ENCODE assay signal across 1 cellular context in genomic region chr17:47830991-47831933, GRCh38.
A peak's percentile ranks its signal among the peaks of the same experiment; 100 is the strongest.
TF ChIP-seq lines count a peak whose summit lies in the region.

A gene with protein sequence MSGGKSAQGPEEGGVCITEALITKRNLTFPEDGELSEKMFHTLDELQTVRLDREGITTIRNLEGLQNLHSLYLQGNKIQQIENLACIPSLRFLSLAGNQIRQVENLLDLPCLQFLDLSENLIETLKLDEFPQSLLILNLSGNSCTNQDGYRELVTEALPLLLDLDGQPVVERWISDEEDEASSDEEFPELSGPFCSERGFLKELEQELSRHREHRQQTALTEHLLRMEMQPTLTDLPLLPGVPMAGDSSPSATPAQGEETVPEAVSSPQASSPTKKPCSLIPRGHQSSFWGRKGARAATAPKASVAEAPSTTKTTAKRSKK (plus strand): TSS chr17:47831670. CDS start chr17:47831990, 320 bp downstream.
Gene MRPL10, minus strand, starts transcription at chr17:47831541. Its CDS starts 30 bp downstream, at chr17:47831511.

TF ChIP-seq in HepG2, 621 proteins besides CTCF, POLR2A, EP300 and RAD21 (continued from another document and continues in another):
- TF ChIP-seq, protein P1, sequence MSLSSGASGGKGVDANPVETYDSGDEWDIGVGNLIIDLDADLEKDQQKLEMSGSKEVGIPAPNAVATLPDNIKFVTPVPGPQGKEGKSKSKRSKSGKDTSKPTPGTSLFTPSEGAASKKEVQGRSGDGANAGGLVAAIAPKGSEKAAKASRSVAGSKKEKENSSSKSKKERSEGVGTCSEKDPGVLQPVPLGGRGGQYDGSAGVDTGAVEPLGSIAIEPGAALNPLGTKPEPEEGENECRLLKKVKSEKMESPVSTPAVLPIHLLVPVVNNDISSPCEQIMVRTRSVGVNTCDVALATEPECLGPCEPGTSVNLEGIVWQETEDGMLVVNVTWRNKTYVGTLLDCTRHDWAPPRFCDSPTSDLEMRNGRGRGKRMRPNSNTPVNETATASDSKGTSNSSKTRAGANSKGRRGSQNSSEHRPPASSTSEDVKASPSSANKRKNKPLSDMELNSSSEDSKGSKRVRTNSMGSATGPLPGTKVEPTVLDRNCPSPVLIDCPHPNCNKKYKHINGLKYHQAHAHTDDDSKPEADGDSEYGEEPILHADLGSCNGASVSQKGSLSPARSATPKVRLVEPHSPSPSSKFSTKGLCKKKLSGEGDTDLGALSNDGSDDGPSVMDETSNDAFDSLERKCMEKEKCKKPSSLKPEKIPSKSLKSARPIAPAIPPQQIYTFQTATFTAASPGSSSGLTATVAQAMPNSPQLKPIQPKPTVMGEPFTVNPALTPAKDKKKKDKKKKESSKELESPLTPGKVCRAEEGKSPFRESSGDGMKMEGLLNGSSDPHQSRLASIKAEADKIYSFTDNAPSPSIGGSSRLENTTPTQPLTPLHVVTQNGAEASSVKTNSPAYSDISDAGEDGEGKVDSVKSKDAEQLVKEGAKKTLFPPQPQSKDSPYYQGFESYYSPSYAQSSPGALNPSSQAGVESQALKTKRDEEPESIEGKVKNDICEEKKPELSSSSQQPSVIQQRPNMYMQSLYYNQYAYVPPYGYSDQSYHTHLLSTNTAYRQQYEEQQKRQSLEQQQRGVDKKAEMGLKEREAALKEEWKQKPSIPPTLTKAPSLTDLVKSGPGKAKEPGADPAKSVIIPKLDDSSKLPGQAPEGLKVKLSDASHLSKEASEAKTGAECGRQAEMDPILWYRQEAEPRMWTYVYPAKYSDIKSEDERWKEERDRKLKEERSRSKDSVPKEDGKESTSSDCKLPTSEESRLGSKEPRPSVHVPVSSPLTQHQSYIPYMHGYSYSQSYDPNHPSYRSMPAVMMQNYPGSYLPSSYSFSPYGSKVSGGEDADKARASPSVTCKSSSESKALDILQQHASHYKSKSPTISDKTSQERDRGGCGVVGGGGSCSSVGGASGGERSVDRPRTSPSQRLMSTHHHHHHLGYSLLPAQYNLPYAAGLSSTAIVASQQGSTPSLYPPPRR (CRISPR knock-in tag; IDR thresholded peaks at IDR 0.05; ENCODE audit: borderline replicate concordance), result no peak
- TF ChIP-seq RFXAP (CRISPR knock-in tag; IDR thresholded peaks at IDR 0.05; ENCODE audit: borderline replicate concordance) (no peak; the same call in 1 of the 2 replicates), PRMT3 (CRISPR knock-in tag; IDR thresholded peaks at IDR 0.05; ENCODE audit: borderline replicate concordance, low read depth) (no peak), ZNF343 (CRISPR knock-in tag; IDR thresholded peaks at IDR 0.05) (no peak; the same call in 1 of the 2 replicates), BCL3 (CRISPR knock-in tag; IDR thresholded peaks at IDR 0.05) (peak; percentile 75), ZSCAN20 (CRISPR knock-in tag; IDR thresholded peaks at IDR 0.05; ENCODE audit: borderline replicate concordance) (no peak), KLF15 (CRISPR knock-in tag; IDR thresholded peaks at IDR 0.05; ENCODE audit: borderline replicate concordance) (peak; percentile 62; the same call in 1 of the 2 replicates), ISL2 (CRISPR knock-in tag; IDR thresholded peaks at IDR 0.05) (peak; percentile 74), RBM22 (optimal IDR thresholded peaks at IDR 0.05; ENCODE audit: low read length) (peak; percentile 90), ZNF605 (CRISPR knock-in tag; IDR thresholded peaks at IDR 0.05) (peak; percentile 67; the same call in 1 of the 2 replicates), ZNF333 (CRISPR knock-in tag; IDR thresholded peaks at IDR 0.05; ENCODE audit: borderline replicate concordance) (peak; percentile 55; the same call in 1 of the 2 replicates), HNRNPL (IDR thresholded peaks at IDR 0.05; ENCODE audit: low read depth, low read length) (peak; percentile 52; the same call in 1 of the 2 replicates), ONECUT2 (CRISPR knock-in tag; IDR thresholded peaks at IDR 0.05) (no peak), ZBTB1 (CRISPR knock-in tag; IDR thresholded peaks at IDR 0.05; ENCODE audit: borderline replicate concordance) (no peak), ZSCAN29 (CRISPR knock-in tag; conservative IDR thresholded peaks at IDR 0.05) (0 out of 2 replicates have a peak, but pooled peaks have one; percentile 2), NFRKB (IDR thresholded peaks at IDR 0.05) (no peak), FOSL2 (CRISPR knock-in tag; IDR thresholded peaks at IDR 0.05) (peak; percentile 60), GMEB1 (CRISPR knock-in tag; IDR thresholded peaks at IDR 0.05; ENCODE audit: borderline replicate concordance) (peak; percentile 82; the same call in 1 of the 2 replicates), KLF11 (CRISPR knock-in tag; IDR thresholded peaks at IDR 0.05) (peak; percentile 84; the same call in 1 of the 2 replicates), NR3C1 (CRISPR knock-in tag; IDR thresholded peaks at IDR 0.05) (no peak), HNRNPUL1 (IDR thresholded peaks at IDR 0.05; ENCODE audit: low read depth, low read length) (no peak)
- TF ChIP-seq, protein P2, sequence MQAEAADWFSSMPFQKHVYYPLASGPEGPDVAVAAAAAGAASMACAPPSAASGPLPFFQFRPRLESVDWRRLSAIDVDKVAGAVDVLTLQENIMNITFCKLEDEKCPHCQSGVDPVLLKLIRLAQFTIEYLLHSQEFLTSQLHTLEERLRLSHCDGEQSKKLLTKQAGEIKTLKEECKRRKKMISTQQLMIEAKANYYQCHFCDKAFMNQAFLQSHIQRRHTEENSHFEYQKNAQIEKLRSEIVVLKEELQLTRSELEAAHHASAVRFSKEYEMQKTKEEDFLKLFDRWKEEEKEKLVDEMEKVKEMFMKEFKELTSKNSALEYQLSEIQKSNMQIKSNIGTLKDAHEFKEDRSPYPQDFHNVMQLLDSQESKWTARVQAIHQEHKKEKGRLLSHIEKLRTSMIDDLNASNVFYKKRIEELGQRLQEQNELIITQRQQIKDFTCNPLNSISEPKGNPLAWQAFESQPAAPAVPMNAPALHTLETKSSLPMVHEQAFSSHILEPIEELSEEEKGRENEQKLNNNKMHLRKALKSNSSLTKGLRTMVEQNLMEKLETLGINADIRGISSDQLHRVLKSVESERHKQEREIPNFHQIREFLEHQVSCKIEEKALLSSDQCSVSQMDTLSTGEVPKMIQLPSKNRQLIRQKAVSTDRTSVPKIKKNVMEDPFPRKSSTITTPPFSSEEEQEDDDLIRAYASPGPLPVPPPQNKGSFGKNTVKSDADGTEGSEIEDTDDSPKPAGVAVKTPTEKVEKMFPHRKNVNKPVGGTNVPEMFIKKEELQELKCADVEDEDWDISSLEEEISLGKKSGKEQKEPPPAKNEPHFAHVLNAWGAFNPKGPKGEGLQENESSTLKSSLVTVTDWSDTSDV (CRISPR knock-in tag; IDR thresholded peaks at IDR 0.05), result 0 out of 2 replicates have a peak, but pooled peaks have one; percentile 32
- TF ChIP-seq, protein P3, sequence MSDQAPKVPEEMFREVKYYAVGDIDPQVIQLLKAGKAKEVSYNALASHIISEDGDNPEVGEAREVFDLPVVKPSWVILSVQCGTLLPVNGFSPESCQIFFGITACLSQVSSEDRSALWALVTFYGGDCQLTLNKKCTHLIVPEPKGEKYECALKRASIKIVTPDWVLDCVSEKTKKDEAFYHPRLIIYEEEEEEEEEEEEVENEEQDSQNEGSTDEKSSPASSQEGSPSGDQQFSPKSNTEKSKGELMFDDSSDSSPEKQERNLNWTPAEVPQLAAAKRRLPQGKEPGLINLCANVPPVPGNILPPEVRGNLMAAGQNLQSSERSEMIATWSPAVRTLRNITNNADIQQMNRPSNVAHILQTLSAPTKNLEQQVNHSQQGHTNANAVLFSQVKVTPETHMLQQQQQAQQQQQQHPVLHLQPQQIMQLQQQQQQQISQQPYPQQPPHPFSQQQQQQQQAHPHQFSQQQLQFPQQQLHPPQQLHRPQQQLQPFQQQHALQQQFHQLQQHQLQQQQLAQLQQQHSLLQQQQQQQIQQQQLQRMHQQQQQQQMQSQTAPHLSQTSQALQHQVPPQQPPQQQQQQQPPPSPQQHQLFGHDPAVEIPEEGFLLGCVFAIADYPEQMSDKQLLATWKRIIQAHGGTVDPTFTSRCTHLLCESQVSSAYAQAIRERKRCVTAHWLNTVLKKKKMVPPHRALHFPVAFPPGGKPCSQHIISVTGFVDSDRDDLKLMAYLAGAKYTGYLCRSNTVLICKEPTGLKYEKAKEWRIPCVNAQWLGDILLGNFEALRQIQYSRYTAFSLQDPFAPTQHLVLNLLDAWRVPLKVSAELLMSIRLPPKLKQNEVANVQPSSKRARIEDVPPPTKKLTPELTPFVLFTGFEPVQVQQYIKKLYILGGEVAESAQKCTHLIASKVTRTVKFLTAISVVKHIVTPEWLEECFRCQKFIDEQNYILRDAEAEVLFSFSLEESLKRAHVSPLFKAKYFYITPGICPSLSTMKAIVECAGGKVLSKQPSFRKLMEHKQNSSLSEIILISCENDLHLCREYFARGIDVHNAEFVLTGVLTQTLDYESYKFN (CRISPR knock-in tag; conservative IDR thresholded peaks at IDR 0.05), result peak; percentile 39; the same call in 1 of the 2 replicates
- TF ChIP-seq, protein P4, sequence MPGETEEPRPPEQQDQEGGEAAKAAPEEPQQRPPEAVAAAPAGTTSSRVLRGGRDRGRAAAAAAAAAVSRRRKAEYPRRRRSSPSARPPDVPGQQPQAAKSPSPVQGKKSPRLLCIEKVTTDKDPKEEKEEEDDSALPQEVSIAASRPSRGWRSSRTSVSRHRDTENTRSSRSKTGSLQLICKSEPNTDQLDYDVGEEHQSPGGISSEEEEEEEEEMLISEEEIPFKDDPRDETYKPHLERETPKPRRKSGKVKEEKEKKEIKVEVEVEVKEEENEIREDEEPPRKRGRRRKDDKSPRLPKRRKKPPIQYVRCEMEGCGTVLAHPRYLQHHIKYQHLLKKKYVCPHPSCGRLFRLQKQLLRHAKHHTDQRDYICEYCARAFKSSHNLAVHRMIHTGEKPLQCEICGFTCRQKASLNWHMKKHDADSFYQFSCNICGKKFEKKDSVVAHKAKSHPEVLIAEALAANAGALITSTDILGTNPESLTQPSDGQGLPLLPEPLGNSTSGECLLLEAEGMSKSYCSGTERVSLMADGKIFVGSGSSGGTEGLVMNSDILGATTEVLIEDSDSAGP (CRISPR knock-in tag; IDR thresholded peaks at IDR 0.05; ENCODE audit: borderline replicate concordance), result peak; percentile 94
- TF ChIP-seq, protein P5, sequence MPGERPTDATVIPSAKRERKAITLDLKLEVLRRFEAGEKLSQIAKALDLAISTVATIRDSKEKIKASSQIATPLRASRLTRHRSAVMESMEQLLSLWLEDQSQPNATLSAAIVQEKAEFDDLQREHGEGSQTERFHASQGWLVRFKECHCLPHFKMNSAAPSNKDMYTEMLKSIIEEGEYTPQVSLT (CRISPR knock-in tag; IDR thresholded peaks at IDR 0.05; ENCODE audit: borderline replicate concordance, low read depth), result no peak
- TF ChIP-seq, protein P6, sequence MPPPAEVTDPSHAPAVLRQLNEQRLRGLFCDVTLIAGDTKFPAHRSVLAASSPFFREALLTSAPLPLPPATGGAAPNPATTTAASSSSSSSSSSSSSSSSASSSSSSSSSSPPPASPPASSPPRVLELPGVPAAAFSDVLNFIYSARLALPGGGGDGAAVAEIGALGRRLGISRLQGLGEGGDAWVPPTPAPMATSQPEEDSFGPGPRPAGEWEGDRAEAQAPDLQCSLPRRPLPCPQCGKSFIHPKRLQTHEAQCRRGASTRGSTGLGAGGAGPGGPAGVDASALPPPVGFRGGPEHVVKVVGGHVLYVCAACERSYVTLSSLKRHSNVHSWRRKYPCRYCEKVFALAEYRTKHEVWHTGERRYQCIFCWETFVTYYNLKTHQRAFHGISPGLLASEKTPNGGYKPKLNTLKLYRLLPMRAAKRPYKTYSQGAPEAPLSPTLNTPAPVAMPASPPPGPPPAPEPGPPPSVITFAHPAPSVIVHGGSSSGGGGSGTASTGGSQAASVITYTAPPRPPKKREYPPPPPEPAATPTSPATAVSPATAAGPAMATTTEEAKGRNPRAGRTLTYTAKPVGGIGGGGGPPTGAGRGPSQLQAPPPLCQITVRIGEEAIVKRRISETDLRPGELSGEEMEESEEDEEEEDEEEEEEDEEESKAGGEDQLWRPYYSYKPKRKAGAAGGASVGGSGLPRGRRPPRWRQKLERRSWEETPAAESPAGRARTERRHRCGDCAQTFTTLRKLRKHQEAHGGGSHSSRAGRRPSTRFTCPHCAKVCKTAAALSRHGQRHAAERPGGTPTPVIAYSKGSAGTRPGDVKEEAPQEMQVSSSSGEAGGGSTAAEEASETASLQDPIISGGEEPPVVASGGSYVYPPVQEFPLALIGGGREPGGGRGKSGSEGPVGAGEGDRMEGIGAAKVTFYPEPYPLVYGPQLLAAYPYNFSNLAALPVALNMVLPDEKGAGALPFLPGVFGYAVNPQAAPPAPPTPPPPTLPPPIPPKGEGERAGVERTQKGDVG (CRISPR knock-in tag; IDR thresholded peaks at IDR 0.05; ENCODE audit: borderline replicate concordance), result 0 out of 2 replicates have a peak, but pooled peaks have one; percentile 32
